ENCODE assay signal across 13 cellular contexts in the genomic region with DNA sequence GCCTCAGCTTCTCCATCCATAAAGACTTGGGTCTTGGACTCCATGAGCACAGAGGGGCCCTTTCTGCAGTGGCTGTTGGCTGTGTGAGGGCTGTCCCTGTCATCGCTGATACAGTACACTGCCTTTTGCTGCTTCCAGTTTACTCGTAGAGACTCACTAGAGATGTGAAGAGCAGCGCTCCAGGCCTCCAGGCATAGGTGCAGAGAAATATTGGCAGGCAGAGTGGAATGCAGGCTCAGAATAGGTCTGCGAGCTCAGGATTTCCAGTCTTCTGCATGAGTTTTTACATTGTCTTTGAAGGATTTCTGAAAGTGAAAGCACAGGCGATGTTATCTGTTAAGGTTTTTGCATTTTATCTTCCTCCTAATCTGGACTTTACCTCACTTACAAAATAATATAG.
DNase-seq lines count a peak whose midpoint lies in the region; TF ChIP-seq lines count a peak whose summit lies in the region.
"Had no signal": no experiment of that assay in that cellular context is flagged by ENCODE, and none has a peak within 500 bp of the region (broad histone marks: within the 10 kb centered on the region; RNA-seq: fewer than 3 reads in every experiment).

No MANE protein-coding gene starts in this region.

- H3K27ac Mint-ChIP-seq in activated T-cell treated with anti-CD3 and anti-CD28 coated beads, Interleukin-2, amount 50 U/mL, for 24 hours, result no peak overlapping the region

- peaks cover 18% of the 10 kb centered on the region for H3K4me1 Mint-ChIP-seq in activated T-cell treated with anti-CD3 and anti-CD28 coated beads, Interleukin-2, amount 50 U/mL, for 24 hours (ENCODE audit: low read depth)

- peaks cover under 1% of the 10 kb centered on the region for H3K27me3 Mint-ChIP-seq in activated T-cell treated with anti-CD3 and anti-CD28 coated beads, Interleukin-2, amount 50 U/mL, for 24 hours

- no peak for DNase-seq in activated T-cell treated with anti-CD3 and anti-CD28 coated beads, Interleukin-2, amount 50 U/mL, for 24 hours
- DNase-seq in activated T-cell treated with anti-CD3 and anti-CD28 coated beads, Interleukin-2, amount 50 U/mL, for 1 hour, result no peak
- peak; percentile 3 for DNase-seq in OCI-M1 (lab: John Stamatoyannopoulos, UW)
- peak; percentile 40 for DNase-seq in fibroblast of pulmonary artery (ENCODE audit: low read depth)
- DNase-seq in pons (ENCODE audit: low spot score), result peak; percentile 42
- DNase-seq in cerebellar cortex (ENCODE audit: low spot score), result no peak
- DNase-seq in middle frontal gyrus (ENCODE audit: extremely low spot score, low spot score), result no peak
- no peak for DNase-seq in SKM-1 treated with dmso at 0.1 percent for 144 hours (lab: John Stamatoyannopoulos, UW; ENCODE audit: unreplicated experiment)
- DNase-seq: activated CD8-positive, alpha-beta memory T cell treated with anti-CD3 and anti-CD28 coated beads, Interleukin-2, amount 50 U/mL, for 4 hours; caudate nucleus; kidney glomerular epithelial cell; NCI-H1436 treated with DMSO at 0.1 percent for 48 hours had no signal

- peaks cover 3% of the 10 kb centered on the region for H3K9me3 Mint-ChIP-seq in activated T-cell treated with anti-CD3 and anti-CD28 coated beads, Interleukin-2, amount 50 U/mL, for 24 hours

- no peaks in the 10 kb centered on the region for H3K36me3 Mint-ChIP-seq in activated T-cell treated with anti-CD3 and anti-CD28 coated beads, Interleukin-2, amount 50 U/mL, for 24 hours (ENCODE audit: low read depth)

- no peak for TF ChIP-seq CTCF in fibroblast of pulmonary artery (IDR thresholded peaks at IDR 0.05; ENCODE audit: low read length, missing control alignments)

- H3K4me3 ChIP-seq in fibroblast of pulmonary artery (replicated peaks; ENCODE audit: low read depth, low read length), result peak overlapping the region; percentile 23
- H3K4me3 ChIP-seq: prostate gland had no signal

- peak overlapping the region; percentile 47 for H3K4me3 Mint-ChIP-seq in activated T-cell treated with anti-CD3 and anti-CD28 coated beads, Interleukin-2, amount 50 U/mL, for 24 hours

Comparison
In these comparisons a context has a peak if more than half of its experiments do, and no peak if none do; other contexts are left out.
1. DNase-seq: peak in OCI-M1 (single experiment), fibroblast of pulmonary artery (single experiment) and pons (single experiment); none in activated T-cell treated with anti-CD3 and anti-CD28 coated beads, Interleukin-2, amount 50 U/mL, for 24 hours (single experiment), activated T-cell treated with anti-CD3 and anti-CD28 coated beads, Interleukin-2, amount 50 U/mL, for 1 hour (single experiment), cerebellar cortex (single experiment), middle frontal gyrus (single experiment) and SKM-1 treated with dmso at 0.1 percent for 144 hours (single experiment).